In genomic region chr4:40292313-40292759, GRCh38 we compare ENCODE assay signal across 1 cellular context.
TF ChIP-seq lines count a peak whose summit lies in the region.

No MANE protein-coding gene starts in this region.

TF ChIP-seq in K562, 482 proteins besides CTCF, POLR2A, EP300 and RAD21 (continued from another document and continues in another):
- TF ChIP-seq, protein P1, sequence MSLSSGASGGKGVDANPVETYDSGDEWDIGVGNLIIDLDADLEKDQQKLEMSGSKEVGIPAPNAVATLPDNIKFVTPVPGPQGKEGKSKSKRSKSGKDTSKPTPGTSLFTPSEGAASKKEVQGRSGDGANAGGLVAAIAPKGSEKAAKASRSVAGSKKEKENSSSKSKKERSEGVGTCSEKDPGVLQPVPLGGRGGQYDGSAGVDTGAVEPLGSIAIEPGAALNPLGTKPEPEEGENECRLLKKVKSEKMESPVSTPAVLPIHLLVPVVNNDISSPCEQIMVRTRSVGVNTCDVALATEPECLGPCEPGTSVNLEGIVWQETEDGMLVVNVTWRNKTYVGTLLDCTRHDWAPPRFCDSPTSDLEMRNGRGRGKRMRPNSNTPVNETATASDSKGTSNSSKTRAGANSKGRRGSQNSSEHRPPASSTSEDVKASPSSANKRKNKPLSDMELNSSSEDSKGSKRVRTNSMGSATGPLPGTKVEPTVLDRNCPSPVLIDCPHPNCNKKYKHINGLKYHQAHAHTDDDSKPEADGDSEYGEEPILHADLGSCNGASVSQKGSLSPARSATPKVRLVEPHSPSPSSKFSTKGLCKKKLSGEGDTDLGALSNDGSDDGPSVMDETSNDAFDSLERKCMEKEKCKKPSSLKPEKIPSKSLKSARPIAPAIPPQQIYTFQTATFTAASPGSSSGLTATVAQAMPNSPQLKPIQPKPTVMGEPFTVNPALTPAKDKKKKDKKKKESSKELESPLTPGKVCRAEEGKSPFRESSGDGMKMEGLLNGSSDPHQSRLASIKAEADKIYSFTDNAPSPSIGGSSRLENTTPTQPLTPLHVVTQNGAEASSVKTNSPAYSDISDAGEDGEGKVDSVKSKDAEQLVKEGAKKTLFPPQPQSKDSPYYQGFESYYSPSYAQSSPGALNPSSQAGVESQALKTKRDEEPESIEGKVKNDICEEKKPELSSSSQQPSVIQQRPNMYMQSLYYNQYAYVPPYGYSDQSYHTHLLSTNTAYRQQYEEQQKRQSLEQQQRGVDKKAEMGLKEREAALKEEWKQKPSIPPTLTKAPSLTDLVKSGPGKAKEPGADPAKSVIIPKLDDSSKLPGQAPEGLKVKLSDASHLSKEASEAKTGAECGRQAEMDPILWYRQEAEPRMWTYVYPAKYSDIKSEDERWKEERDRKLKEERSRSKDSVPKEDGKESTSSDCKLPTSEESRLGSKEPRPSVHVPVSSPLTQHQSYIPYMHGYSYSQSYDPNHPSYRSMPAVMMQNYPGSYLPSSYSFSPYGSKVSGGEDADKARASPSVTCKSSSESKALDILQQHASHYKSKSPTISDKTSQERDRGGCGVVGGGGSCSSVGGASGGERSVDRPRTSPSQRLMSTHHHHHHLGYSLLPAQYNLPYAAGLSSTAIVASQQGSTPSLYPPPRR (CRISPR knock-in tag; IDR thresholded peaks at IDR 0.05; ENCODE audit: borderline replicate concordance), result no peak
- TF ChIP-seq EHMT2 (IDR thresholded peaks at IDR 0.05) (peak; percentile 89), EGR1 (conservative IDR thresholded peaks at IDR 0.05) (no peak), MTA2 (IDR thresholded peaks at IDR 0.05; ENCODE audit: low read depth) (peak; percentile 37; the same call in 1 of the 2 replicates), ZNF785 (CRISPR knock-in tag; IDR thresholded peaks at IDR 0.05) (no peak), ZNF77 (CRISPR knock-in tag; IDR thresholded peaks at IDR 0.05) (no peak), NCOA1 (IDR thresholded peaks at IDR 0.05; ENCODE audit: low read depth) (0 out of 2 replicates have a peak, but pooled peaks have one; percentile 49), USF1 (CRISPR knock-in tag; IDR thresholded peaks at IDR 0.05) (peak; percentile 96), MXI1 (IDR thresholded peaks at IDR 0.05; ENCODE audit: low read depth, low read length) (no peak), HDAC2 (IDR thresholded peaks at IDR 0.05) (peak; percentile 92), HNRNPL (IDR thresholded peaks at IDR 0.05; ENCODE audit: low read depth, low read length) (no peak), BRCA1 (IDR thresholded peaks at IDR 0.05) (no peak), BRCA1 (CRISPR knock-in tag; IDR thresholded peaks at IDR 0.05) (no peak), ZNF239 (CRISPR knock-in tag; IDR thresholded peaks at IDR 0.05) (peak; percentile 12; the same call in 1 of the 2 replicates), CCNT2 (IDR thresholded peaks at IDR 0.05; ENCODE audit: borderline replicate concordance, extremely low read depth, insufficient read length, low read depth, low read length) (peak; percentile 37), PBX2 (CRISPR knock-in tag; IDR thresholded peaks at IDR 0.05; ENCODE audit: low read depth) (0 out of 2 replicates have a peak, but pooled peaks have one; percentile 31), PBX2 (tag; conservative IDR thresholded peaks at IDR 0.05; ENCODE audit: low read depth) (peak; percentile 60; the same call in 1 of the 2 replicates), PHTF2 (CRISPR knock-in tag; IDR thresholded peaks at IDR 0.05) (0 out of 2 replicates have a peak, but pooled peaks have one; percentile 24), HDAC6 (IDR thresholded peaks at IDR 0.05; ENCODE audit: low read depth, low read length) (no peak), ETV1 (tag; conservative IDR thresholded peaks at IDR 0.05; ENCODE audit: low read depth) (peak; percentile 48; the same call in 1 of the 2 replicates), PHB2 (IDR thresholded peaks at IDR 0.05; ENCODE audit: low read depth) (no peak), PHF21A (IDR thresholded peaks at IDR 0.05; ENCODE audit: borderline replicate concordance, low read depth) (no peak), ARID2 (IDR thresholded peaks at IDR 0.05) (no peak), GABPB1 (CRISPR knock-in tag; IDR thresholded peaks at IDR 0.05) (no peak), KAT8 (IDR thresholded peaks at IDR 0.05; ENCODE audit: low read depth) (no peak), HIVEP1 (CRISPR knock-in tag; IDR thresholded peaks at IDR 0.05) (0 out of 2 replicates have a peak, but pooled peaks have one; percentile 29), MEF2A (IDR thresholded peaks at IDR 0.05; ENCODE audit: control insufficient read depth, low read depth, low read length) (no peak), THRB (CRISPR knock-in tag; conservative IDR thresholded peaks at IDR 0.05) (peak; percentile 63; the same call in 1 of the 2 replicates), GATAD2B (IDR thresholded peaks at IDR 0.05; ENCODE audit: borderline replicate concordance) (no peak), ID3 (CRISPR knock-in tag; IDR thresholded peaks at IDR 0.05) (no peak), ID3 (tag; IDR thresholded peaks at IDR 0.05) (peak; percentile 71), RAD51 (IDR thresholded peaks at IDR 0.05; ENCODE audit: borderline replicate concordance, low read depth) (peak; percentile 95), EZH2 (IDR thresholded peaks at IDR 0.05; ENCODE audit: borderline replicate concordance, low read depth, low read length) (no peak), STAT5B (CRISPR knock-in tag; IDR thresholded peaks at IDR 0.05) (no peak)
- TF ChIP-seq, protein P2, sequence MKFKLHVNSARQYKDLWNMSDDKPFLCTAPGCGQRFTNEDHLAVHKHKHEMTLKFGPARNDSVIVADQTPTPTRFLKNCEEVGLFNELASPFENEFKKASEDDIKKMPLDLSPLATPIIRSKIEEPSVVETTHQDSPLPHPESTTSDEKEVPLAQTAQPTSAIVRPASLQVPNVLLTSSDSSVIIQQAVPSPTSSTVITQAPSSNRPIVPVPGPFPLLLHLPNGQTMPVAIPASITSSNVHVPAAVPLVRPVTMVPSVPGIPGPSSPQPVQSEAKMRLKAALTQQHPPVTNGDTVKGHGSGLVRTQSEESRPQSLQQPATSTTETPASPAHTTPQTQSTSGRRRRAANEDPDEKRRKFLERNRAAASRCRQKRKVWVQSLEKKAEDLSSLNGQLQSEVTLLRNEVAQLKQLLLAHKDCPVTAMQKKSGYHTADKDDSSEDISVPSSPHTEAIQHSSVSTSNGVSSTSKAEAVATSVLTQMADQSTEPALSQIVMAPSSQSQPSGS (CRISPR knock-in tag; IDR thresholded peaks at IDR 0.05), result no peak
- TF ChIP-seq, protein P3, sequence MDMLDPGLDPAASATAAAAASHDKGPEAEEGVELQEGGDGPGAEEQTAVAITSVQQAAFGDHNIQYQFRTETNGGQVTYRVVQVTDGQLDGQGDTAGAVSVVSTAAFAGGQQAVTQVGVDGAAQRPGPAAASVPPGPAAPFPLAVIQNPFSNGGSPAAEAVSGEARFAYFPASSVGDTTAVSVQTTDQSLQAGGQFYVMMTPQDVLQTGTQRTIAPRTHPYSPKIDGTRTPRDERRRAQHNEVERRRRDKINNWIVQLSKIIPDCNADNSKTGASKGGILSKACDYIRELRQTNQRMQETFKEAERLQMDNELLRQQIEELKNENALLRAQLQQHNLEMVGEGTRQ (CRISPR knock-in tag; IDR thresholded peaks at IDR 0.05), result peak; percentile 96
- TF ChIP-seq, protein P4, sequence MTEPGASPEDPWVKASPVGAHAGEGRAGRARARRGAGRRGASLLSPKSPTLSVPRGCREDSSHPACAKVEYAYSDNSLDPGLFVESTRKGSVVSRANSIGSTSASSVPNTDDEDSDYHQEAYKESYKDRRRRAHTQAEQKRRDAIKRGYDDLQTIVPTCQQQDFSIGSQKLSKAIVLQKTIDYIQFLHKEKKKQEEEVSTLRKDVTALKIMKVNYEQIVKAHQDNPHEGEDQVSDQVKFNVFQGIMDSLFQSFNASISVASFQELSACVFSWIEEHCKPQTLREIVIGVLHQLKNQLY (CRISPR knock-in tag; conservative IDR thresholded peaks at IDR 0.05), result no peak
- TF ChIP-seq, protein P5, sequence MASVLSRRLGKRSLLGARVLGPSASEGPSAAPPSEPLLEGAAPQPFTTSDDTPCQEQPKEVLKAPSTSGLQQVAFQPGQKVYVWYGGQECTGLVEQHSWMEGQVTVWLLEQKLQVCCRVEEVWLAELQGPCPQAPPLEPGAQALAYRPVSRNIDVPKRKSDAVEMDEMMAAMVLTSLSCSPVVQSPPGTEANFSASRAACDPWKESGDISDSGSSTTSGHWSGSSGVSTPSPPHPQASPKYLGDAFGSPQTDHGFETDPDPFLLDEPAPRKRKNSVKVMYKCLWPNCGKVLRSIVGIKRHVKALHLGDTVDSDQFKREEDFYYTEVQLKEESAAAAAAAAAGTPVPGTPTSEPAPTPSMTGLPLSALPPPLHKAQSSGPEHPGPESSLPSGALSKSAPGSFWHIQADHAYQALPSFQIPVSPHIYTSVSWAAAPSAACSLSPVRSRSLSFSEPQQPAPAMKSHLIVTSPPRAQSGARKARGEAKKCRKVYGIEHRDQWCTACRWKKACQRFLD (CRISPR knock-in tag; IDR thresholded peaks at IDR 0.05), result peak; percentile 65
- TF ChIP-seq, protein P6, sequence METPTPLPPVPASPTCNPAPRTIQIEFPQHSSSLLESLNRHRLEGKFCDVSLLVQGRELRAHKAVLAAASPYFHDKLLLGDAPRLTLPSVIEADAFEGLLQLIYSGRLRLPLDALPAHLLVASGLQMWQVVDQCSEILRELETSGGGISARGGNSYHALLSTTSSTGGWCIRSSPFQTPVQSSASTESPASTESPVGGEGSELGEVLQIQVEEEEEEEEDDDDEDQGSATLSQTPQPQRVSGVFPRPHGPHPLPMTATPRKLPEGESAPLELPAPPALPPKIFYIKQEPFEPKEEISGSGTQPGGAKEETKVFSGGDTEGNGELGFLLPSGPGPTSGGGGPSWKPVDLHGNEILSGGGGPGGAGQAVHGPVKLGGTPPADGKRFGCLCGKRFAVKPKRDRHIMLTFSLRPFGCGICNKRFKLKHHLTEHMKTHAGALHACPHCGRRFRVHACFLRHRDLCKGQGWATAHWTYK (CRISPR knock-in tag; IDR thresholded peaks at IDR 0.05), result no peak
- TF ChIP-seq, protein P7, sequence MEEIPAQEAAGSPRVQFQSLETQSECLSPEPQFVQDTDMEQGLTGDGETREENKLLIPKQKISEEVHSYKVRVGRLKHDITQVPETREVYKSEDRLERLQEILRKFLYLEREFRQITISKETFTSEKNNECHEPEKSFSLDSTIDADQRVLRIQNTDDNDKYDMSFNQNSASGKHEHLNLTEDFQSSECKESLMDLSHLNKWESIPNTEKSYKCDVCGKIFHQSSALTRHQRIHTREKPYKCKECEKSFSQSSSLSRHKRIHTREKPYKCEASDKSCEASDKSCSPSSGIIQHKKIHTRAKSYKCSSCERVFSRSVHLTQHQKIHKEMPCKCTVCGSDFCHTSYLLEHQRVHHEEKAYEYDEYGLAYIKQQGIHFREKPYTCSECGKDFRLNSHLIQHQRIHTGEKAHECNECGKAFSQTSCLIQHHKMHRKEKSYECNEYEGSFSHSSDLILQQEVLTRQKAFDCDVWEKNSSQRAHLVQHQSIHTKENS (CRISPR knock-in tag; IDR thresholded peaks at IDR 0.05), result no peak
- TF ChIP-seq, protein P8, sequence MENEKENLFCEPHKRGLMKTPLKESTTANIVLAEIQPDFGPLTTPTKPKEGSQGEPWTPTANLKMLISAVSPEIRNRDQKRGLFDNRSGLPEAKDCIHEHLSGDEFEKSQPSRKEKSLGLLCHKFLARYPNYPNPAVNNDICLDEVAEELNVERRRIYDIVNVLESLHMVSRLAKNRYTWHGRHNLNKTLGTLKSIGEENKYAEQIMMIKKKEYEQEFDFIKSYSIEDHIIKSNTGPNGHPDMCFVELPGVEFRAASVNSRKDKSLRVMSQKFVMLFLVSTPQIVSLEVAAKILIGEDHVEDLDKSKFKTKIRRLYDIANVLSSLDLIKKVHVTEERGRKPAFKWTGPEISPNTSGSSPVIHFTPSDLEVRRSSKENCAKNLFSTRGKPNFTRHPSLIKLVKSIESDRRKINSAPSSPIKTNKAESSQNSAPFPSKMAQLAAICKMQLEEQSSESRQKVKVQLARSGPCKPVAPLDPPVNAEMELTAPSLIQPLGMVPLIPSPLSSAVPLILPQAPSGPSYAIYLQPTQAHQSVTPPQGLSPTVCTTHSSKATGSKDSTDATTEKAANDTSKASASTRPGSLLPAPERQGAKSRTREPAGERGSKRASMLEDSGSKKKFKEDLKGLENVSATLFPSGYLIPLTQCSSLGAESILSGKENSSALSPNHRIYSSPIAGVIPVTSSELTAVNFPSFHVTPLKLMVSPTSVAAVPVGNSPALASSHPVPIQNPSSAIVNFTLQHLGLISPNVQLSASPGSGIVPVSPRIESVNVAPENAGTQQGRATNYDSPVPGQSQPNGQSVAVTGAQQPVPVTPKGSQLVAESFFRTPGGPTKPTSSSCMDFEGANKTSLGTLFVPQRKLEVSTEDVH (IDR thresholded peaks at IDR 0.05; ENCODE audit: low read depth, partially characterized antibody), result no peak
